14 cellular contexts compared by ENCODE assay signal in the genomic region with DNA sequence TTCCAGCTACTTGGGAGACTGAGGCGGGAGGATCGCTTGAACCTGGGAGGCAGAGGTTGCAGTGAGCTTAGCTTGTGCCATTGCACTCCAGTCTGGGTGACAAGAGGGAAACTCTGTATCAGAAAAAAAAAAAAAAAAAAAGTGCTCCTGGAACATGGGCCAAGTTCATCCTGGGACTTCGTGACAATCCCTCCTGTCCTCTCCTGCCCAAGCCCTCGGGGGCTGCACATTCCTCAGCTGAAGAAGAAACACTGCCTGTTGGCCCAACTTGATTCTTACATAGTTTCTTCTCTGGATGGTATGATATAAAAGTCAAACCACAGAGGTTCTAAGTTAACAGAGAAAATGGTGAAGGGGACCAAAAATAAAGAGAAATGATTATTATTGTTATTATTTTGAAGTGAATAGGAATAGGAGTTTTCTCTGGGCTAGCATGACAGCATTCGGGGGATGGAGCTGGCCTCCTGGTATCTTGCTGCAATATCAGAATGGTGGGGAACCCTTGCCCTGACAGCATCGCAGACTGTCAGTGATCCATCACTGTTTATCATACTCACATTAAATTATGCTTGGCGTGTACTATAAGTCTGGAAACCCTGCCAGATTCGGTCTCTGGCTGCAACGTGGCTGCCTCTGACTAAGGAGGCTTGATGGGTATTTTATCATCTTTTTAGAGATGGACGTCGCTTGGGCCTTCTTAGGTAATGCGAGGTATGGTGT.
DNase-seq lines count a peak whose midpoint lies in the region; ATAC-seq and TF ChIP-seq lines count a peak whose summit lies in the region.
"Had no signal": no experiment of that assay in that cellular context is flagged by ENCODE, and none has a peak within 500 bp of the region (broad histone marks: within the 10 kb centered on the region; RNA-seq: fewer than 3 reads in every experiment).

No MANE protein-coding gene starts in this region.

- H2AK5ac ChIP-seq in IMR-90 (ENCODE audit: low read depth, low read length), result peak overlapping the region; percentile 34; the same call in 1 of the 2 replicates

- no peak overlapping the region for H3K23ac ChIP-seq in IMR-90 (ENCODE audit: low read depth, low read length)

- no TSS peak for BruUV-seq in IMR-90 (replicated peaks; lab: Mats Ljungman, UMichigan)

- H3K9me3 ChIP-seq in IMR-90 (ENCODE audit: control insufficient read depth, insufficient read depth, low read length) (no peaks in the 10 kb centered on the region; the same call in 1 of the 2 replicates), esophagus squamous epithelium (no peaks in the 10 kb centered on the region)
- H3K9me3 ChIP-seq: Peyer's patch had no signal

- TF ChIP-seq RAD21 in IMR-90 (IDR thresholded peaks at IDR 0.05; ENCODE audit: low read length), result no peak

- no peak overlapping the region for H3K9ac ChIP-seq in IMR-90 (ENCODE audit: low read depth, low read length)

- H4K91ac ChIP-seq in IMR-90 (ENCODE audit: insufficient read depth, low read depth, low read length), result no peak overlapping the region

- H2BK15ac ChIP-seq in IMR-90 (ENCODE audit: low read depth, low read length), result peak overlapping the region; percentile 14; the same call in 2 of the 3 replicates

- intact Hi-C loops in IMR-90 (cut with micrococcal nuclease), result no loop called here
- intact Hi-C loops in esophagus squamous epithelium (cut with DNase I), result no loop called here

- no peak overlapping the region for H3K27ac ChIP-seq in IMR-90 (ENCODE audit: insufficient read depth, low read length)
- peak overlapping the region; percentile 1 to 24 for H3K27ac ChIP-seq in coronary artery
- peak overlapping the region in 1 of 4 donors; percentile 82 for H3K27ac ChIP-seq in esophagus squamous epithelium
- H3K27ac ChIP-seq: Peyer's patch had no signal

- no peak overlapping the region for H2AK9ac ChIP-seq in IMR-90 (replicated peaks; ENCODE audit: low read depth, low read length, poor library complexity)

- H2BK20ac ChIP-seq in IMR-90 (ENCODE audit: low read depth, low read length), result peak overlapping the region; percentile 38

- DNase-seq in IMR-90, result peak; percentile 10
- DNase-seq in coronary artery (ENCODE audit: low spot score), result no peak
- DNase-seq in osteocyte (ENCODE audit: extremely low spot score, unreplicated experiment), result no peak
- no peak for DNase-seq in esophagus squamous epithelium (lab: John Stamatoyannopoulos, UW)
- no peak for DNase-seq in stimulated activated CD4-positive, alpha-beta T cell treated with anti-CD3 and anti-CD28 coated beads, Interleukin-1b, Interleukin-23, amount 100 ng/mL, for 48 hours
- DNase-seq in activated naive CD8-positive, alpha-beta T cell treated with anti-CD3 and anti-CD28 coated beads for 36 hours, result no peak
- no peak for DNase-seq in glutamatergic neuron
- DNase-seq: ACHN; CD4-positive, alpha-beta memory T cell; DMS79 treated with DMSO at 0.1 percent for 48 hours; Right ventricle myocardium superior had no signal

- CTCF ChIA-PET in IMR-90 (lab: Yijun Ruan, JAX), result interaction anchor here (1.5 to 3.3 kb wide), 3 partner anchors 11 to 252 kb away, joined by 4 to 23 read pairs (median 17); no protein-coding TSS in a partner anchor

- no peak overlapping the region for H2BK5ac ChIP-seq in IMR-90 (ENCODE audit: low read depth, low read length, poor library complexity, severe bottlenecking)

- H3K27ac Mint-ChIP-seq in osteocyte (ENCODE audit: unreplicated experiment) (peak overlapping the region; percentile 3), glutamatergic neuron (ENCODE audit: unreplicated experiment) (no peak overlapping the region)
- H3K27ac Mint-ChIP-seq in activated naive CD8-positive, alpha-beta T cell treated with anti-CD3 and anti-CD28 coated beads for 36 hours, result no peak overlapping the region

- H4K20me1 ChIP-seq in IMR-90 (ENCODE audit: insufficient read depth, low read length), result no peaks in the 10 kb centered on the region

- H3K4me3 Mint-ChIP-seq in osteocyte (ENCODE audit: unreplicated experiment) (no peak overlapping the region), glutamatergic neuron (ENCODE audit: unreplicated experiment) (no peak overlapping the region)
- H3K4me3 Mint-ChIP-seq in activated naive CD8-positive, alpha-beta T cell treated with anti-CD3 and anti-CD28 coated beads for 36 hours, result no peak overlapping the region

- no peak overlapping the region for H3K14ac ChIP-seq in IMR-90 (replicated peaks; ENCODE audit: low read depth, low read length)

- H4K8ac ChIP-seq in IMR-90 (ENCODE audit: low read depth in 2 of 2, low read length in 2 of 2), result peak overlapping the region in 1 of 2 experiments; percentile 39; a peak in 1 of 4 replicates

- dilution Hi-C loops in IMR-90 (cut with HindIII; ENCODE audit: low sequenced_read_pairs, unreplicated experiment), result no loop called here

- TF ChIP-seq POLR2A in IMR-90 (IDR thresholded peaks at IDR 0.05; ENCODE audit: low read depth, low read length) (no peak), esophagus squamous epithelium (IDR thresholded peaks at IDR 0.05) (no peak)

- H3K36me3 Mint-ChIP-seq in osteocyte (ENCODE audit: unreplicated experiment), result no peaks in the 10 kb centered on the region
- H3K36me3 Mint-ChIP-seq in activated naive CD8-positive, alpha-beta T cell treated with anti-CD3 and anti-CD28 coated beads for 36 hours, result no peaks in the 10 kb centered on the region
- no peaks in the 10 kb centered on the region for H3K36me3 Mint-ChIP-seq in glutamatergic neuron (ENCODE audit: unreplicated experiment)

- H3K79me1 ChIP-seq in IMR-90 (ENCODE audit: low read depth in 1 of 2, low read length in 2 of 2), result no peaks in the 10 kb centered on the region; a peak in 1 of 4 replicates

- peak overlapping the region; percentile 40; the same call in 1 of the 2 replicates for H3K4ac ChIP-seq in IMR-90 (ENCODE audit: low read depth, low read length)

- peak overlapping the region; percentile 43 for H2AFZ ChIP-seq in IMR-90 (replicated peaks; ENCODE audit: low read length, poor library complexity)

- POLR2A ChIA-PET in IMR-90 (lab: Charles Lee; ENCODE audit: unreplicated experiment), result interaction anchor here (0.6 to 0.7 kb wide), 2 partner anchors 116 to 117 kb away, joined by 3 to 7 read pairs; no protein-coding TSS in a partner anchor

- peaks cover 5% of the 10 kb centered on the region for H3K9me3 Mint-ChIP-seq in osteocyte (ENCODE audit: unreplicated experiment)
- no peaks in the 10 kb centered on the region for H3K9me3 Mint-ChIP-seq in activated naive CD8-positive, alpha-beta T cell treated with anti-CD3 and anti-CD28 coated beads for 36 hours
- H3K9me3 Mint-ChIP-seq in glutamatergic neuron (ENCODE audit: unreplicated experiment), result no peaks in the 10 kb centered on the region

- peaks cover 10% of the 10 kb centered on the region for H3K9me1 ChIP-seq in IMR-90 (ENCODE audit: insufficient read depth, low read length)

- H3K56ac ChIP-seq in IMR-90 (ENCODE audit: extremely low read depth, insufficient read depth, low read length), result no peak overlapping the region

- H3K4me1 Mint-ChIP-seq in osteocyte (ENCODE audit: unreplicated experiment) (peaks cover 58% of the 10 kb centered on the region), glutamatergic neuron (ENCODE audit: low read depth, unreplicated experiment) (peaks cover 6% of the 10 kb centered on the region)
- H3K4me1 Mint-ChIP-seq in activated naive CD8-positive, alpha-beta T cell treated with anti-CD3 and anti-CD28 coated beads for 36 hours, result peaks cover 7% of the 10 kb centered on the region

- ATAC-seq in IMR-90 (ENCODE audit: low read depth) (no peak), SK-N-SH treated with all-trans-retinoic acid at 6 μM for 48 hours (peak; percentile 26)
- ATAC-seq: HCT116 had no signal

- no CpG with 5 or more reads among the region's 12 CpGs for WGBS in IMR-90 (ENCODE audit: extremely low coverage in 2 of 2, insufficient read length in 1 of 2), 2 experiments
- 49 to 69% methylated on average over 10 to 12 of the region's 12 CpGs for WGBS in esophagus squamous epithelium, 2 donors

- in situ Hi-C loops in IMR-90 (cut with MboI; ENCODE audit: low sequenced_read_pairs), result no loop called here

- no peak overlapping the region for H3K4me2 ChIP-seq in IMR-90 (ENCODE audit: low read depth, low read length)

- H3K18ac ChIP-seq in IMR-90 (ENCODE audit: low read depth, low read length), result no peak overlapping the region

- H4K5ac ChIP-seq in IMR-90 (ENCODE audit: low read depth, low read length), result no peak overlapping the region

- H3K36me3 ChIP-seq in IMR-90 (ENCODE audit: control insufficient read depth, insufficient read depth, low read length) (no peaks in the 10 kb centered on the region), esophagus squamous epithelium (no peaks in the 10 kb centered on the region)
- H3K36me3 ChIP-seq: Peyer's patch had no signal

- H3K4me1 ChIP-seq in IMR-90 (ENCODE audit: control insufficient read depth, insufficient read depth, low read length), result peaks cover 12% of the 10 kb centered on the region
- H3K4me1 ChIP-seq in esophagus squamous epithelium, result peaks cover 0 to 38% (median 14%) of the 10 kb centered on the region in 3 donors

- H2BK120ac ChIP-seq in IMR-90 (ENCODE audit: low read depth, low read length), result no peak overlapping the region

- TF ChIP-seq CTCF in IMR-90 (conservative IDR thresholded peaks at IDR 0.05; ENCODE audit: low read depth, low read length), result no peak
- no peak for TF ChIP-seq CTCF in coronary artery (IDR thresholded peaks at IDR 0.05)
- no peak for TF ChIP-seq CTCF in osteocyte (IDR thresholded peaks at IDR 0.05)
- no peak for TF ChIP-seq CTCF in esophagus squamous epithelium (IDR thresholded peaks at IDR 0.05)
- TF ChIP-seq CTCF in glutamatergic neuron (IDR thresholded peaks at IDR 0.05; ENCODE audit: partially characterized antibody, unreplicated experiment), result no peak

- H3K27me3 ChIP-seq in IMR-90 (ENCODE audit: control insufficient read depth, insufficient read depth, low read length) (no peaks in the 10 kb centered on the region), esophagus squamous epithelium (no peaks in the 10 kb centered on the region)
- H3K27me3 ChIP-seq: Peyer's patch had no signal

- H3K27me3 Mint-ChIP-seq in osteocyte (ENCODE audit: unreplicated experiment), result no peaks in the 10 kb centered on the region
- H3K27me3 Mint-ChIP-seq in activated naive CD8-positive, alpha-beta T cell treated with anti-CD3 and anti-CD28 coated beads for 36 hours, result peaks cover 13% of the 10 kb centered on the region
- peaks cover 2% of the 10 kb centered on the region for H3K27me3 Mint-ChIP-seq in glutamatergic neuron (ENCODE audit: unreplicated experiment)

- H3K4me3 ChIP-seq in IMR-90 (ENCODE audit: insufficient read depth, low read depth, low read length) (no peak overlapping the region), coronary artery (no peak overlapping the region), esophagus squamous epithelium (no peak overlapping the region)
- H3K4me3 ChIP-seq: Peyer's patch had no signal

TF ChIP-seq in IMR-90, 13 proteins besides CTCF, POLR2A, EP300 and RAD21 (continues in another document):
- TF ChIP-seq NFE2L2 (IDR thresholded peaks at IDR 0.05; ENCODE audit: low read depth, low read length) (no peak), MAFK (IDR thresholded peaks at IDR 0.05; ENCODE audit: low read depth, low read length) (no peak)

TF ChIP-seq in SK-N-SH treated with all-trans-retinoic acid at 6 μM for 48 hours, 23 proteins besides CTCF, POLR2A, EP300 and RAD21 (continues in another document):
- TF ChIP-seq ESRRG (CRISPR knock-in tag; IDR thresholded peaks at IDR 0.05) (no peak), ZNF8 (CRISPR knock-in tag; IDR thresholded peaks at IDR 0.05) (no peak)
